In the genomic region with DNA sequence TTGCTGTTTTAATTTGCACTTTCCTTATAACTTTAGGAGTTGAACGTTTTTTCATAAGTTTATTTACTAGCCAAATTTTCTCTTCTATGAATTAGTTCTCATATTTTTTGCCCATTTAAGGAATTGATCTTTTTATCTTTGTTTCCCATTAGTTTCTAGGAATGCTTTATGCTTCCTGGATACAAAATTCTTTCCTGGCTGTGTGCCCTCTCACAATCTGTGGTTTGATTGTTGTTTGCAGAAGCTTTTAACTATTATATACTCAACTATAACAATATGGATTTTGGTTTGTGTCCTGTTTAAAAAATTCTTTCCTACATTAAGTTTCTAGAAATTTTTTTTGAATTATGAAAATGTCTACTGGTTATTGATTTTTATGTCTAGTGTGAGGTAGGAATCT, we compare ENCODE assay signal across 26 cellular contexts.
"Had no signal": no experiment of that assay in that cellular context is flagged by ENCODE, and none has a peak within 500 bp of the region (broad histone marks: within the 10 kb centered on the region; RNA-seq: fewer than 3 reads in every experiment).

No MANE protein-coding gene starts in this region.

- H3K4me3 ChIP-seq: breast epithelium, Peyer's patch had no signal

- H3K27ac ChIP-seq: breast epithelium, Peyer's patch had no signal

- ATAC-seq: activated T-helper 17 cell treated with anti-CD3 and anti-CD28 coated beads, Interleukin-2, amount 50 U/mL, for 72 hours; T-cell had no signal

- H3K36me3 ChIP-seq: breast epithelium, Peyer's patch had no signal

- H3K27me3 ChIP-seq: breast epithelium, Peyer's patch had no signal

- H3K4me1 ChIP-seq: breast epithelium, Peyer's patch had no signal

- H3K9me3 ChIP-seq: breast epithelium, Peyer's patch had no signal

- DNase-seq: activated B cell treated with CpG ODN at 0.5 μM for 24 hours; activated CD4-positive, alpha-beta memory T cell treated with anti-CD3 and anti-CD28 coated beads for 36 hours; activated CD4-positive, alpha-beta T cell treated with anti-CD3 and anti-CD28 coated beads, Interleukin-2, amount 10 ng/mL, durations not matched to agents 7 days and 5 days; activated CD8-positive, alpha-beta memory T cell treated with anti-CD3 and anti-CD28 coated beads for 24 hours; activated gamma-delta T cell; activated naive CD4-positive, alpha-beta T cell treated with anti-CD3 and anti-CD28 coated beads for 36 hours; activated T-cell treated with anti-CD3 and anti-CD28 coated beads, Interleukin-2, amount 50 U/mL, for 48 hours; amygdala; caudate nucleus; Kasumi-1; KBM-7; NCI-H1092; NCI-H1417; NCI-H1694; NCI-H2029; NCI-H2107; NCI-H510A treated with DMSO at 0.1 percent for 48 hours; NK-92 treated with Interleukin-12 subunit alpha and Interleukin-12 subunit beta, amount 100 ng/mL, for 24 hours; OCI-M1; Peyer's patch; SHP77; T-cell; T-helper 2 cell; T1000 had no signal
